1 cellular context compared by ENCODE assay signal in genomic region chr14:104889374-104889755, GRCh38.
TF ChIP-seq lines count a peak whose summit lies in the region.

No MANE protein-coding gene starts in this region.

TF ChIP-seq in GM23338, 12 proteins besides CTCF, POLR2A, EP300 and RAD21 (continued from another document):
- no peak for TF ChIP-seq ZNF462 (CRISPR knock-in tag; IDR thresholded peaks at IDR 0.05)
- no peak for TF ChIP-seq JUNB (IDR thresholded peaks at IDR 0.05; ENCODE audit: unreplicated experiment)
- no peak for TF ChIP-seq NANOG (IDR thresholded peaks at IDR 0.05; ENCODE audit: borderline replicate concordance)
- no peak for TF ChIP-seq ZNF331 (CRISPR knock-in tag; IDR thresholded peaks at IDR 0.05; ENCODE audit: low read depth)
- no peak for TF ChIP-seq EZH2 (IDR thresholded peaks at IDR 0.05; ENCODE audit: low read depth, unreplicated experiment)
- no peak for TF ChIP-seq ZNF114 (CRISPR knock-in tag; IDR thresholded peaks at IDR 0.05)
- TF ChIP-seq CREB1 (CRISPR knock-in tag; IDR thresholded peaks at IDR 0.05; ENCODE audit: low read depth): no peak
- TF ChIP-seq STAT1 (IDR thresholded peaks at IDR 0.05; ENCODE audit: unreplicated experiment): no peak
- TF ChIP-seq REST (IDR thresholded peaks at IDR 0.05; ENCODE audit: unreplicated experiment): no peak
- TF ChIP-seq ETS1 (IDR thresholded peaks at IDR 0.05): no peak
- no peak for TF ChIP-seq EZH2phosphoT487 (IDR thresholded peaks at IDR 0.05; ENCODE audit: unreplicated experiment)
TF ChIP-seq in GM23338: peak in this region for 0.
